Comparison of ENCODE assay signal across 24 cellular contexts in genomic region chr12:127873306-127873705, GRCh38.
DNase-seq lines count a peak whose midpoint lies in the region; ATAC-seq, FAIRE-seq and TF ChIP-seq lines count a peak whose summit lies in the region.
"Had no signal": no experiment of that assay in that cellular context is flagged by ENCODE, and none has a peak within 500 bp of the region (broad histone marks: within the 10 kb centered on the region; RNA-seq: fewer than 3 reads in every experiment).

No MANE protein-coding gene starts in this region.

- TF ChIP-seq EP300 in HepG2 (IDR thresholded peaks at IDR 0.05; ENCODE audit: low read depth in 2 of 2, low read length in 2 of 2) (no peak), HepG2 (CRISPR knock-in tag; IDR thresholded peaks at IDR 0.05; ENCODE audit: borderline replicate concordance) (no peak), K562 (IDR thresholded peaks at IDR 0.05; ENCODE audit: low read length) (no peak)

- no peak overlapping the region for H2AFZ ChIP-seq in HepG2 (ENCODE audit: low read length)
- H2AFZ ChIP-seq in K562 (ENCODE audit: low read depth, low read length) = no peak overlapping the region

- H3K79me2 ChIP-seq in HepG2 (ENCODE audit: insufficient read depth, low read length) = no peaks in the 10 kb centered on the region
- no peaks in the 10 kb centered on the region for H3K79me2 ChIP-seq in K562 (ENCODE audit: control insufficient read depth, insufficient read depth, low read length)

- intact Hi-C loops in HepG2 (cut with micrococcal nuclease; ENCODE audit: unreplicated experiment) = no loop called here
- intact Hi-C loops in right lobe of liver (cut with DNase I) = no loop called here
- intact Hi-C loops in K562 (cut with micrococcal nuclease) = no loop called here

- POLR2A ChIA-PET in HepG2 (lab: Yijun Ruan, JAX) (no interaction called here), K562 (lab: Yijun Ruan, JAX) (no interaction called here)

- H3K9me1 ChIP-seq in K562 (ENCODE audit: control insufficient read depth, insufficient read depth, low read length) = no peaks in the 10 kb centered on the region

- 3% methylated on average over 2 of the region's 2 CpGs for WGBS in HepG2 (ENCODE audit: low lambda C conversion rate)
- WGBS in right lobe of liver (ENCODE audit: insufficient coverage, low coverage, low lambda C conversion rate, missing lambda C conversion rate) = 64% methylated on average over 2 of the region's 2 CpGs
- 4% methylated on average over 2 of the region's 2 CpGs for whole genome bisulfite sequencing in K562 (ENCODE audit: insufficient coverage, low coverage, missing lambda C conversion rate)

- in situ Hi-C loops in HepG2 (cut with HindIII; ENCODE audit: extremely low pct_ligation_motif_present, low pct_unique_long_range_greater_than_20kb) (no loop called here), K562 (cut with MboI) (no loop called here)

- H3K27ac ChIP-seq in HepG2 (ENCODE audit: extremely low read length, insufficient read depth, low read length) (no peak overlapping the region), right lobe of liver (no peak overlapping the region), K562 (ENCODE audit: extremely low read depth, low read depth, low read length) (no peak overlapping the region)
- H3K27ac ChIP-seq: 22Rv1, BLaER1 had no signal

- CTCF ChIA-PET in HepG2 (lab: Yijun Ruan, JAX; ENCODE audit: low intra/inter-chr PET ratio, low total read pairs) (no interaction called here), K562 (lab: Yijun Ruan, JAX; ENCODE audit: low intra/inter-chr PET ratio) (no interaction called here)

- no peak for DNase-seq in HepG2 (ENCODE audit: low spot score)
- DNase-seq in right lobe of liver = no peak
- DNase-seq in K562 (ENCODE audit: extremely low read depth in 1 of 4, low spot score in 3 of 4) = no peak
- DNase-seq in effector CD4-positive, alpha-beta T cell = no peak
- DNase-seq: ACHN; BE2C; C1 segment of cervical spinal cord; CD4-positive, alpha-beta memory T cell; CD4-positive, CD25-positive, alpha-beta regulatory T cell; CD8-positive, alpha-beta memory T cell; COR-L47; DMS 273 treated with DMSO at 0.1 percent for 48 hours; DMS153; DMS53; DMS79; DND-41; EL; GDM1 had no signal

- FAIRE-seq in HepG2 (lab: Jason Lieb, UNC) (no peak), K562 (lab: Jason Lieb, UNC) (no peak)
- FAIRE-seq: GM12878, GM12892, GM18507 had no signal

- H4K20me1 ChIP-seq in HepG2 (ENCODE audit: insufficient read depth, low read length) = no peaks in the 10 kb centered on the region
- H4K20me1 ChIP-seq in K562 (replicated peaks; ENCODE audit: control insufficient read depth, insufficient read depth, low read length) = no peaks in the 10 kb centered on the region
- H4K20me1 ChIP-seq: BLaER1 had no signal

- TF ChIP-seq POLR2A in HepG2 (IDR thresholded peaks at IDR 0.05; ENCODE audit: insufficient read depth in 1 of 2, low read depth in 2 of 2, low read length in 2 of 2) = no peak
- TF ChIP-seq POLR2A in right lobe of liver (IDR thresholded peaks at IDR 0.05) = no peak
- TF ChIP-seq POLR2A in K562 (conservative IDR thresholded peaks at IDR 0.05) = no peak

- TF ChIP-seq CTCF in HepG2 (CRISPR knock-in tag; IDR thresholded peaks at IDR 0.05) (no peak), right lobe of liver (IDR thresholded peaks at IDR 0.05) (no peak), K562 (IDR thresholded peaks at IDR 0.05 in 2 of 3, conservative IDR thresholded peaks at IDR 0.05 in 1 of 3; ENCODE audit: insufficient read depth in 2 of 3, low read depth in 1 of 3, low read length in 3 of 3) (no peak)

- H3K4me3 ChIP-seq in HepG2 (replicated peaks in 1 of 3; ENCODE audit: insufficient read depth in 1 of 3, low read depth in 2 of 3, low read length in 3 of 3) (no peak overlapping the region), right lobe of liver (no peak overlapping the region), K562 (no peak overlapping the region)
- H3K4me3 ChIP-seq: BLaER1, GM12878 had no signal

- no peak overlapping the region for H3K9ac ChIP-seq in HepG2 (ENCODE audit: insufficient read depth, low read depth, low read length)
- H3K9ac ChIP-seq in K562 (ENCODE audit: insufficient read depth in 1 of 2, low read depth in 2 of 2, low read length in 2 of 2) = no peak overlapping the region
- H3K9ac ChIP-seq: BLaER1 had no signal

- ATAC-seq in HepG2 = no peak
- no peak for ATAC-seq in right lobe of liver
- no peak for ATAC-seq in K562
- no peak for ATAC-seq in HG02798 (IDR thresholded peaks at IDR 0.05; ENCODE audit: poor library complexity, unreplicated experiment)
- ATAC-seq: GM12878 had no signal

- H3K9me3 ChIP-seq in HepG2 (ENCODE audit: low read length) (peaks cover 11% of the 10 kb centered on the region), right lobe of liver (no peaks in the 10 kb centered on the region), K562 (replicated peaks; ENCODE audit: control insufficient read depth, insufficient read depth, low read depth, low read length) (no peaks in the 10 kb centered on the region)
- H3K9me3 ChIP-seq: BE2C, BLaER1 had no signal

- no peaks in the 10 kb centered on the region for H3K27me3 ChIP-seq in HepG2 (ENCODE audit: control insufficient read depth in 1 of 2, insufficient read depth in 2 of 2, low read length in 2 of 2)
- H3K27me3 ChIP-seq in right lobe of liver = peaks cover 0 to 4% of the 10 kb centered on the region in 2 donors
- no peaks in the 10 kb centered on the region for H3K27me3 ChIP-seq in K562 (ENCODE audit: control insufficient read depth in 2 of 2, insufficient read depth in 2 of 2, low read length in 2 of 2)
- H3K27me3 ChIP-seq: BE2C, BLaER1 had no signal

- H3K4me2 ChIP-seq in HepG2 (ENCODE audit: low read depth, low read length) (no peak overlapping the region), K562 (ENCODE audit: insufficient read depth, low read length) (no peak overlapping the region)
- H3K4me2 ChIP-seq: BLaER1 had no signal

- H3K36me3 ChIP-seq in HepG2 (replicated peaks in 1 of 2; ENCODE audit: control insufficient read depth in 1 of 2, insufficient read depth in 2 of 2, low read length in 2 of 2) (no peaks in the 10 kb centered on the region), right lobe of liver (no peaks in the 10 kb centered on the region), K562 (ENCODE audit: control insufficient read depth, insufficient read depth, low read length) (no peaks in the 10 kb centered on the region)
- H3K36me3 ChIP-seq: BE2C, BLaER1 had no signal

- no peak for TF ChIP-seq RAD21 in HepG2 (CRISPR knock-in tag; IDR thresholded peaks at IDR 0.05)
- no peak for TF ChIP-seq RAD21 in K562 (CRISPR knock-in tag; conservative IDR thresholded peaks at IDR 0.05 in 1 of 2, IDR thresholded peaks at IDR 0.05 in 1 of 2)

- H3K4me1 ChIP-seq in HepG2 (ENCODE audit: insufficient read depth, low read length) = no peaks in the 10 kb centered on the region
- H3K4me1 ChIP-seq in right lobe of liver = no peaks in the 10 kb centered on the region
- no peaks in the 10 kb centered on the region for H3K4me1 ChIP-seq in K562 (replicated peaks in 1 of 2; ENCODE audit: control insufficient read depth in 2 of 2, insufficient read depth in 2 of 2, low read length in 2 of 2)
- H3K4me1 ChIP-seq: BE2C, BLaER1 had no signal

- BruUV-seq in HepG2 (replicated peaks; lab: Mats Ljungman, UMichigan) (no TSS peak), K562 (replicated peaks; lab: Mats Ljungman, UMichigan) (no TSS peak)

TF ChIP-seq in HepG2, 621 proteins besides CTCF, POLR2A, EP300 and RAD21:
- TF ChIP-seq TFDP2 (CRISPR knock-in tag; IDR thresholded peaks at IDR 0.05) = no peak
- TF ChIP-seq ZNF577 (CRISPR knock-in tag; IDR thresholded peaks at IDR 0.05; ENCODE audit: borderline replicate concordance, low read depth) = no peak
- TF ChIP-seq MAFK (conservative IDR thresholded peaks at IDR 0.05 in 1 of 2, IDR thresholded peaks at IDR 0.05 in 1 of 2; ENCODE audit: low read length in 2 of 2) = peak in 1 of 2 experiments; percentile 59; a peak in 2 of 4 replicates
- TF ChIP-seq TSC22D2 (CRISPR knock-in tag; IDR thresholded peaks at IDR 0.05; ENCODE audit: borderline replicate concordance) = no peak
- peak; percentile 12; the same call in 1 of the 2 replicates for TF ChIP-seq MAFF (IDR thresholded peaks at IDR 0.05; ENCODE audit: low read depth, low read length)

TF ChIP-seq in K562, 482 proteins besides CTCF, POLR2A, EP300 and RAD21:
- no peak for TF ChIP-seq HMGXB4 (CRISPR knock-in tag; IDR thresholded peaks at IDR 0.05)
- TF ChIP-seq ZNF316 (IDR thresholded peaks at IDR 0.05) = peak; percentile 53; the same call in 1 of the 2 replicates

Comparison
In these comparisons a context has a peak if more than half of its experiments do, and no peak if none do; other contexts are left out.
1. Of the 241 proteins assayed by ChIP-seq in both HepG2 and K562: peak only in HepG2: MAFF; only in K562: none; in both: none; in neither: 239; mixed calls (peak in some experiments, not most) for 1.